1 cellular context compared by ENCODE assay signal in the genomic region with DNA sequence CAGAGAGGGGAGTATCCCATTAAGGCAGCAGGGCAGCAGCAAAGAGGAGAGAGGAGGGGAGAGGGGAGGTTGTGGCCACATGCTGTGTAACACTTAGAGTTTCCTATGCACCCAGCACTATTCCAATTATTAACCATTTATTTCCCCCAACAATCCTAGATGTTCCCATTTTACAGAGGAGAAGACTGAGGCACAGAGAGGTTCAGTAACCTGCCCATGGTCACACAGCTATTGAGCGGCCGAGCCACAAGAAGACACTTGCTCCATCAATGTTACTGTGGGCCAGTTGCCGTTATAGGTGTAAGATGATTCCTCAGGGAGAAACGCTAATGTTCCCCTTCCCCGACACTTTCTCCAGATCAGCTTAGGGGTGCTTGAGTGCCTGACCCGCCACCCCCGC.
TF ChIP-seq lines count a peak whose summit lies in the region.

No MANE protein-coding gene starts in this region.

TF ChIP-seq in H1, 55 proteins besides CTCF, POLR2A, EP300 and RAD21 (continued from another document):
- TF ChIP-seq CBX8 (IDR thresholded peaks at IDR 0.05; ENCODE audit: borderline replicate concordance, low read depth, low read length), result no peak
- TF ChIP-seq KDM1A (IDR thresholded peaks at IDR 0.05; ENCODE audit: borderline replicate concordance, low read length), result peak; percentile 76; the same call in 1 of the 2 replicates
